ENCODE assay signal across 1 cellular context in genomic region chr1:155130272-155131006, GRCh38.
TF ChIP-seq lines count a peak whose summit lies in the region.

No MANE protein-coding gene starts in this region.

TF ChIP-seq in HCT116, 20 proteins besides CTCF, POLR2A, EP300 and RAD21:
- TF ChIP-seq, protein P1, sequence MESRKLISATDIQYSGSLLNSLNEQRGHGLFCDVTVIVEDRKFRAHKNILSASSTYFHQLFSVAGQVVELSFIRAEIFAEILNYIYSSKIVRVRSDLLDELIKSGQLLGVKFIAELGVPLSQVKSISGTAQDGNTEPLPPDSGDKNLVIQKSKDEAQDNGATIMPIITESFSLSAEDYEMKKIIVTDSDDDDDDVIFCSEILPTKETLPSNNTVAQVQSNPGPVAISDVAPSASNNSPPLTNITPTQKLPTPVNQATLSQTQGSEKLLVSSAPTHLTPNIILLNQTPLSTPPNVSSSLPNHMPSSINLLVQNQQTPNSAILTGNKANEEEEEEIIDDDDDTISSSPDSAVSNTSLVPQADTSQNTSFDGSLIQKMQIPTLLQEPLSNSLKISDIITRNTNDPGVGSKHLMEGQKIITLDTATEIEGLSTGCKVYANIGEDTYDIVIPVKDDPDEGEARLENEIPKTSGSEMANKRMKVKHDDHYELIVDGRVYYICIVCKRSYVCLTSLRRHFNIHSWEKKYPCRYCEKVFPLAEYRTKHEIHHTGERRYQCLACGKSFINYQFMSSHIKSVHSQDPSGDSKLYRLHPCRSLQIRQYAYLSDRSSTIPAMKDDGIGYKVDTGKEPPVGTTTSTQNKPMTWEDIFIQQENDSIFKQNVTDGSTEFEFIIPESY (IDR thresholded peaks at IDR 0.05; ENCODE audit: extremely low read depth, insufficient replicate concordance, low read length), result no peak
- TF ChIP-seq FOSL1 (IDR thresholded peaks at IDR 0.05; ENCODE audit: low read depth), result no peak
- no peak for TF ChIP-seq JUND (IDR thresholded peaks at IDR 0.05)
- TF ChIP-seq, protein P2, sequence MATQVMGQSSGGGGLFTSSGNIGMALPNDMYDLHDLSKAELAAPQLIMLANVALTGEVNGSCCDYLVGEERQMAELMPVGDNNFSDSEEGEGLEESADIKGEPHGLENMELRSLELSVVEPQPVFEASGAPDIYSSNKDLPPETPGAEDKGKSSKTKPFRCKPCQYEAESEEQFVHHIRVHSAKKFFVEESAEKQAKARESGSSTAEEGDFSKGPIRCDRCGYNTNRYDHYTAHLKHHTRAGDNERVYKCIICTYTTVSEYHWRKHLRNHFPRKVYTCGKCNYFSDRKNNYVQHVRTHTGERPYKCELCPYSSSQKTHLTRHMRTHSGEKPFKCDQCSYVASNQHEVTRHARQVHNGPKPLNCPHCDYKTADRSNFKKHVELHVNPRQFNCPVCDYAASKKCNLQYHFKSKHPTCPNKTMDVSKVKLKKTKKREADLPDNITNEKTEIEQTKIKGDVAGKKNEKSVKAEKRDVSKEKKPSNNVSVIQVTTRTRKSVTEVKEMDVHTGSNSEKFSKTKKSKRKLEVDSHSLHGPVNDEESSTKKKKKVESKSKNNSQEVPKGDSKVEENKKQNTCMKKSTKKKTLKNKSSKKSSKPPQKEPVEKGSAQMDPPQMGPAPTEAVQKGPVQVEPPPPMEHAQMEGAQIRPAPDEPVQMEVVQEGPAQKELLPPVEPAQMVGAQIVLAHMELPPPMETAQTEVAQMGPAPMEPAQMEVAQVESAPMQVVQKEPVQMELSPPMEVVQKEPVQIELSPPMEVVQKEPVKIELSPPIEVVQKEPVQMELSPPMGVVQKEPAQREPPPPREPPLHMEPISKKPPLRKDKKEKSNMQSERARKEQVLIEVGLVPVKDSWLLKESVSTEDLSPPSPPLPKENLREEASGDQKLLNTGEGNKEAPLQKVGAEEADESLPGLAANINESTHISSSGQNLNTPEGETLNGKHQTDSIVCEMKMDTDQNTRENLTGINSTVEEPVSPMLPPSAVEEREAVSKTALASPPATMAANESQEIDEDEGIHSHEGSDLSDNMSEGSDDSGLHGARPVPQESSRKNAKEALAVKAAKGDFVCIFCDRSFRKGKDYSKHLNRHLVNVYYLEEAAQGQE (IDR thresholded peaks at IDR 0.05; ENCODE audit: low read depth), result no peak
- TF ChIP-seq SRF (IDR thresholded peaks at IDR 0.05; ENCODE audit: low read depth), result no peak
- TF ChIP-seq ELF1 (IDR thresholded peaks at IDR 0.05; ENCODE audit: borderline replicate concordance, low read depth), result no peak
- no peak for TF ChIP-seq POLR2AphosphoS5 (IDR thresholded peaks at IDR 0.05; ENCODE audit: low read depth, low read length)
- no peak for TF ChIP-seq ZNF274 (IDR thresholded peaks at IDR 0.05; ENCODE audit: low read depth, low read length)
- TF ChIP-seq EZH2 (IDR thresholded peaks at IDR 0.05), result no peak
